ENCODE assay signal across 8 cellular contexts in the genomic region with DNA sequence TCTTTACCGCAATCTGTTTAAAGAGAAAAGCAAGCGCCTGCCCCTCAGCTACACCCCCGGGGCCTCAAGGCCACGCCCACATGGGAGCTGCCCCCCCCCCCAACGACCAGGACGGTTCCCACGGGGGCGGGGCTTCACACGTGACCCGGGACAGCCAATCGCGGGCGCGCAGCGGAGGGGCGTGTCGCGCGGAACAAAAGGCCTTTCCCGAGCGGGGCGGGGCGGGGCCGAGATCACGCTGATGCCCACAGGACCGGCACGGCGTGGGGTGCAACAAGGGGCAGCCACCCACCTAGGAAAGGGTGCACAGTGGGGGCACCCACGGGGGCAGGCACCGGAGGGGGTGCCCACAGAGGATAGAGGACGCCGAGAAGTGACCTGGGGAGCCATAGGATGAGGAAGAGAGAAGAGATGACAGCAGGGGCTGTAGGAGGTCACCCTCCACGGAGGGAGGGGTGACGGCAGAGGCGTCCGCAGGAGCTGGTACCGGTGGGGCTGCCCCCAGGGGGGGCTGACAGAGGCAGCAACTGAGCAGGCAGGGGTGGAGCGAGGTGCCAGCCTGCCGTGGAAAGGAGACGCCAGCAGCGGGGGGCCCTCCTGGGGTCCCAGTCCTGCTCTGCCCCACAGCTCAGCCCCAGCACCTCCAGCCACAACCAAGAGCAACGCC. TPM values are rescaled to one million over a fixed set of nuclear protein-coding genes. Genes with fewer than 3 reads are reported as not detected.
DNase-seq lines count a peak whose midpoint lies in the region; ATAC-seq and TF ChIP-seq lines count a peak whose summit lies in the region.

No MANE protein-coding gene starts in this region.

- no peaks in the 10 kb centered on the region for H3K36me3 ChIP-seq in ectodermal cell (ENCODE audit: control insufficient read depth, insufficient read depth, low read length)

- no peaks in the 10 kb centered on the region for H3K27me3 ChIP-seq in ectodermal cell (ENCODE audit: control insufficient read depth, insufficient read depth, low read length, poor library complexity, severe bottlenecking)

- ATAC-seq in HG03520 (IDR thresholded peaks at IDR 0.05; ENCODE audit: unreplicated experiment), result peak; percentile 59

- DNase-seq in AG10803 (ENCODE audit: low read depth), result peak; percentile 80
- DNase-seq in GM19238 (ENCODE audit: insufficient read length, low spot score), result peak; percentile 94
- peak; percentile 66 for DNase-seq in NCI-H82 treated with DMSO at 0.1 percent for 48 hours (lab: John Stamatoyannopoulos, UW; ENCODE audit: unreplicated experiment)
- peak; percentile 91 to 97 for DNase-seq in activated CD8-positive, alpha-beta memory T cell treated with anti-CD3 and anti-CD28 coated beads for 1 hour (ENCODE audit: extremely low read depth in 1 of 2, low read depth in 1 of 2)
- peak; percentile 92 to 96 for DNase-seq in lung microvascular endothelial cell (ENCODE audit: low read depth in 2 of 2)
- DNase-seq in stimulated activated CD4-positive, alpha-beta T cell treated with anti-CD3 and anti-CD28 coated beads, TNF-alpha, amount 100 ng/mL, for 1 hour (ENCODE audit: low read depth in 3 of 3, low spot score in 1 of 3), result peak; percentile 92 to 97 (median 93)

- H3K4me1 ChIP-seq in ectodermal cell (ENCODE audit: control insufficient read depth, insufficient read depth, low read length), result no peaks in the 10 kb centered on the region

- WGBS in ectodermal cell, 2 experiments, result 3 to 4% methylated on average over 42 of the region's 42 CpGs

- H3K4me3 ChIP-seq in AG10803 (ENCODE audit: low read length) (peak overlapping the region; percentile 54), ectodermal cell (ENCODE audit: insufficient read depth, low read depth, low read length) (peak overlapping the region; percentile 76)

- H3K27ac ChIP-seq in ectodermal cell (ENCODE audit: insufficient read depth, low read depth, low read length, poor library complexity, severe bottlenecking), result peak overlapping the region; percentile 77

- no peak for TF ChIP-seq CTCF in AG10803 (conservative IDR thresholded peaks at IDR 0.05; ENCODE audit: low read length)

- H3K9me3 ChIP-seq in ectodermal cell (ENCODE audit: control insufficient read depth, low read length), result no peaks in the 10 kb centered on the region

RNA-seq across cellular contexts. Expression of a gene that starts 6.2 kb away (rescaled TPM):
- 22.6 TPM for polyA plus RNA-seq in ectodermal cell (2013, experiment 1 of 4)
- polyA plus RNA-seq in ectodermal cell (2013, experiment 2 of 4), result 24.0 TPM
- 18.7 TPM for polyA plus RNA-seq in ectodermal cell (2013, experiment 3 of 4)
- 17.2 TPM for polyA plus RNA-seq in ectodermal cell (2013, experiment 4 of 4)
- 3.9 and 5.6 TPM in 2 replicates for total RNA-seq in lung microvascular endothelial cell

RNA-seq across cellular contexts. Expression of a gene that starts 12.2 kb away (rescaled TPM):
- 15.8 TPM for polyA plus RNA-seq in ectodermal cell (2013, experiment 1 of 4)
- 14.2 TPM for polyA plus RNA-seq in ectodermal cell (2013, experiment 2 of 4)
- polyA plus RNA-seq in ectodermal cell (2013, experiment 3 of 4), result 17.1 TPM
- 16.5 TPM for polyA plus RNA-seq in ectodermal cell (2013, experiment 4 of 4)
- 12.9 and 18.5 TPM in 2 replicates for total RNA-seq in lung microvascular endothelial cell

RNA-seq across cellular contexts. Expression of a gene that starts 22.6 kb away (rescaled TPM):
- polyA plus RNA-seq in ectodermal cell (2013, experiment 1 of 4), result not detected
- not detected for polyA plus RNA-seq in ectodermal cell (2013, experiment 2 of 4)
- polyA plus RNA-seq in ectodermal cell (2013, experiment 3 of 4), result not detected
- polyA plus RNA-seq in ectodermal cell (2013, experiment 4 of 4), result not detected
- total RNA-seq in lung microvascular endothelial cell, result not detected in 2 replicates

RNA-seq across cellular contexts. Expression of a gene that starts 36.1 kb away (rescaled TPM):
- polyA plus RNA-seq in ectodermal cell (2013, experiment 1 of 4), result 2.0 TPM
- polyA plus RNA-seq in ectodermal cell (2013, experiment 2 of 4), result 3.6 TPM
- 1.4 TPM for polyA plus RNA-seq in ectodermal cell (2013, experiment 3 of 4)
- 1.8 TPM for polyA plus RNA-seq in ectodermal cell (2013, experiment 4 of 4)
- total RNA-seq in lung microvascular endothelial cell, result under 0.01 and 0.40 TPM in 2 replicates

RNA-seq across cellular contexts. Expression of a gene that starts 56.6 kb away (rescaled TPM):
- polyA plus RNA-seq in ectodermal cell (2013, experiment 1 of 4), result 34.7 TPM
- polyA plus RNA-seq in ectodermal cell (2013, experiment 2 of 4), result 34.0 TPM
- 23.3 TPM for polyA plus RNA-seq in ectodermal cell (2013, experiment 3 of 4)
- polyA plus RNA-seq in ectodermal cell (2013, experiment 4 of 4), result 30.5 TPM
- total RNA-seq in lung microvascular endothelial cell, result 19.2 and 31.7 TPM in 2 replicates

Comparison
In these comparisons a context has a peak if more than half of its experiments do, and no peak if none do; other contexts are left out.
1. Peak in every context shown above with its lines: DNase-seq, ATAC-seq, H3K4me3 ChIP-seq and H3K27ac ChIP-seq.